In genomic region chr5:130141689-130142320, GRCh38 we compare ENCODE assay signal across 9 cellular contexts.
DNase-seq lines count a peak whose midpoint lies in the region; ATAC-seq and TF ChIP-seq lines count a peak whose summit lies in the region.
"Had no signal": no experiment of that assay in that cellular context is flagged by ENCODE, and none has a peak within 500 bp of the region (broad histone marks: within the 10 kb centered on the region; RNA-seq: fewer than 3 reads in every experiment).

No MANE protein-coding gene starts in this region.

- H3K4me2 ChIP-seq in GM23248 (ENCODE audit: unreplicated experiment) = no peak overlapping the region
- H3K4me2 ChIP-seq in Loucy (ENCODE audit: low read depth, low read length, poor library complexity, severe bottlenecking) = no peak overlapping the region

- no peaks in the 10 kb centered on the region for H3K9me3 ChIP-seq in GM23248 (ENCODE audit: low read depth)
- no peaks in the 10 kb centered on the region for H3K9me3 ChIP-seq in Loucy (ENCODE audit: insufficient read depth, low read depth, low read length)
- no peaks in the 10 kb centered on the region for H3K9me3 ChIP-seq in psoas muscle
- no peaks in the 10 kb centered on the region for H3K9me3 ChIP-seq in sigmoid colon

- POLR2A ChIA-PET in activated CD4-positive, alpha-beta T cell treated with anti-CD3 and anti-CD28 coated beads, Interleukin-2, amount 10 ng/mL, durations not matched to agents 7 days and 5 days (lab: Charles Lee) = no interaction called here

- H3K79me2 ChIP-seq in GM23248 (ENCODE audit: insufficient read depth) = no peaks in the 10 kb centered on the region
- H3K79me2 ChIP-seq in Loucy (ENCODE audit: insufficient read depth, low read length) = no peaks in the 10 kb centered on the region

- peak; percentile 45 for TF ChIP-seq CTCF in Loucy (conservative IDR thresholded peaks at IDR 0.05; ENCODE audit: low read length)
- peak; percentile 90 for TF ChIP-seq CTCF in epithelial cell of proximal tubule (conservative IDR thresholded peaks at IDR 0.05; ENCODE audit: low read depth, low read length)
- TF ChIP-seq CTCF in psoas muscle (IDR thresholded peaks at IDR 0.05) = peak; percentile 61
- TF ChIP-seq CTCF in sigmoid colon (IDR thresholded peaks at IDR 0.05) = peak in 2 of 4 experiments; percentile 18 to 50

- H3K9me2 ChIP-seq in GM23248 (ENCODE audit: insufficient read depth) (no peaks in the 10 kb centered on the region), Loucy (replicated peaks; ENCODE audit: low read depth, low read length) (no peaks in the 10 kb centered on the region)

- H3K27me3 Mint-ChIP-seq in activated CD4-positive, alpha-beta T cell treated with anti-CD3 and anti-CD28 coated beads, Interleukin-2, amount 10 ng/mL, durations not matched to agents 7 days and 5 days = no peaks in the 10 kb centered on the region
- H3K27me3 Mint-ChIP-seq: activated naive CD8-positive, alpha-beta T cell treated with anti-CD3 and anti-CD28 coated beads, Interleukin-2, amount 10 ng/mL, durations not matched to agents 7 days and 5 days had no signal

- peak in 2 of 4 donors; percentile 67 to 83 for ATAC-seq in psoas muscle
- ATAC-seq in HG03097 (IDR thresholded peaks at IDR 0.05; ENCODE audit: low FRiP score, unreplicated experiment) = no peak

- DNase-seq in activated CD4-positive, alpha-beta T cell treated with anti-CD3 and anti-CD28 coated beads, Interleukin-2, amount 10 ng/mL, durations not matched to agents 7 days and 5 days = peak; percentile 7
- DNase-seq in activated CD4-positive, alpha-beta T cell treated with anti-CD3 and anti-CD28 coated beads for 1 hour = no peak
- DNase-seq in GM23248 = peak; percentile 55
- DNase-seq in epithelial cell of proximal tubule (ENCODE audit: low read depth) = no peak
- no peak for DNase-seq in psoas muscle
- no peak for DNase-seq in sigmoid colon
- DNase-seq: activated naive CD8-positive, alpha-beta T cell treated with anti-CD3 and anti-CD28 coated beads, Interleukin-2, amount 10 ng/mL, durations not matched to agents 7 days and 5 days had no signal

- H4K20me1 ChIP-seq in GM23248 (ENCODE audit: insufficient read depth) = no peaks in the 10 kb centered on the region
- no peaks in the 10 kb centered on the region for H4K20me1 ChIP-seq in Loucy (ENCODE audit: insufficient read depth, low read length, poor library complexity, severe bottlenecking)

- no peak overlapping the region for H3K27ac Mint-ChIP-seq in activated CD4-positive, alpha-beta T cell treated with anti-CD3 and anti-CD28 coated beads, Interleukin-2, amount 10 ng/mL, durations not matched to agents 7 days and 5 days
- H3K27ac Mint-ChIP-seq: activated naive CD8-positive, alpha-beta T cell treated with anti-CD3 and anti-CD28 coated beads, Interleukin-2, amount 10 ng/mL, durations not matched to agents 7 days and 5 days had no signal

- in situ Hi-C loops in GM23248 (cut with MboI) = no loop called here

- H3K27ac ChIP-seq in GM23248 (no peak overlapping the region), psoas muscle (no peak overlapping the region), sigmoid colon (no peak overlapping the region)

- H3K36me3 Mint-ChIP-seq in activated CD4-positive, alpha-beta T cell treated with anti-CD3 and anti-CD28 coated beads, Interleukin-2, amount 10 ng/mL, durations not matched to agents 7 days and 5 days (ENCODE audit: low read depth) = no peaks in the 10 kb centered on the region
- H3K36me3 Mint-ChIP-seq: activated naive CD8-positive, alpha-beta T cell treated with anti-CD3 and anti-CD28 coated beads, Interleukin-2, amount 10 ng/mL, durations not matched to agents 7 days and 5 days had no signal

- H2AFZ ChIP-seq in GM23248 = no peak overlapping the region
- H2AFZ ChIP-seq in Loucy (ENCODE audit: low read length) = no peak overlapping the region

- H3K36me3 ChIP-seq in GM23248 (ENCODE audit: low read depth) (no peaks in the 10 kb centered on the region), Loucy (ENCODE audit: insufficient read depth, low read length) (no peaks in the 10 kb centered on the region), psoas muscle (ENCODE audit: insufficient read depth in 1 of 2, low read depth in 1 of 2) (no peaks in the 10 kb centered on the region), sigmoid colon (no peaks in the 10 kb centered on the region)

- H3K27me3 ChIP-seq in GM23248 (replicated peaks; ENCODE audit: insufficient read depth) (no peaks in the 10 kb centered on the region), Loucy (ENCODE audit: insufficient read depth, low read length, poor library complexity, severe bottlenecking) (no peaks in the 10 kb centered on the region), psoas muscle (ENCODE audit: insufficient read depth in 3 of 3, low read length in 2 of 3) (no peaks in the 10 kb centered on the region), sigmoid colon (no peaks in the 10 kb centered on the region)

- TF ChIP-seq POLR2A in sigmoid colon (IDR thresholded peaks at IDR 0.05) = no peak

- no peak overlapping the region for H3K4me3 Mint-ChIP-seq in activated CD4-positive, alpha-beta T cell treated with anti-CD3 and anti-CD28 coated beads, Interleukin-2, amount 10 ng/mL, durations not matched to agents 7 days and 5 days
- H3K4me3 Mint-ChIP-seq: activated naive CD8-positive, alpha-beta T cell treated with anti-CD3 and anti-CD28 coated beads, Interleukin-2, amount 10 ng/mL, durations not matched to agents 7 days and 5 days had no signal

- WGBS in GM23248 (ENCODE audit: low coverage in 1 of 2, low lambda C conversion rate in 2 of 2, missing lambda C conversion rate in 2 of 2), 2 experiments = 56 to 65% methylated on average over 2 of the region's 2 CpGs
- WGBS in psoas muscle, 3 donors = 46 to 67% (median 54%) methylated on average over 2 of the region's 2 CpGs
- 66 to 73% methylated on average over 2 of the region's 2 CpGs for WGBS in sigmoid colon, 2 donors

- intact Hi-C loops in psoas muscle (cut with DNase I) = loop anchor here (5.0 to 10.0 kb wide), 2 partner anchors 237 to 240 kb away; partner anchors contain the start of gene CHSY3 (in 2 of the 2)
- intact Hi-C loops in sigmoid colon (cut with DNase I) = loop anchor here (5.0 kb wide), 1 partner anchor 240 kb away; the partner anchor contains the start of gene CHSY3

- no peak for TF ChIP-seq EP300 in sigmoid colon (IDR thresholded peaks at IDR 0.05)

- H3K4me1 ChIP-seq in GM23248 (ENCODE audit: insufficient read depth) = no peaks in the 10 kb centered on the region
- no peaks in the 10 kb centered on the region for H3K4me1 ChIP-seq in Loucy (ENCODE audit: insufficient read depth, low read length, poor library complexity, severe bottlenecking)
- no peaks in the 10 kb centered on the region for H3K4me1 ChIP-seq in psoas muscle
- H3K4me1 ChIP-seq in sigmoid colon = peaks cover 0 to 19% (median 14%) of the 10 kb centered on the region in 4 donors

- H3K9me3 Mint-ChIP-seq in activated CD4-positive, alpha-beta T cell treated with anti-CD3 and anti-CD28 coated beads, Interleukin-2, amount 10 ng/mL, durations not matched to agents 7 days and 5 days = no peaks in the 10 kb centered on the region
- H3K9me3 Mint-ChIP-seq: activated naive CD8-positive, alpha-beta T cell treated with anti-CD3 and anti-CD28 coated beads, Interleukin-2, amount 10 ng/mL, durations not matched to agents 7 days and 5 days had no signal

- no peak overlapping the region for H3K4me3 ChIP-seq in GM23248
- H3K4me3 ChIP-seq in Loucy (ENCODE audit: low read length, poor library complexity, severe bottlenecking) = no peak overlapping the region
- H3K4me3 ChIP-seq in epithelial cell of proximal tubule (ENCODE audit: low read depth, low read length) = no peak overlapping the region
- no peak overlapping the region for H3K4me3 ChIP-seq in psoas muscle
- no peak overlapping the region for H3K4me3 ChIP-seq in sigmoid colon

- no peaks in the 10 kb centered on the region for H3F3A ChIP-seq in GM23248 (ENCODE audit: insufficient read depth)
- no peaks in the 10 kb centered on the region for H3F3A ChIP-seq in Loucy (ENCODE audit: low read depth)

- no peaks in the 10 kb centered on the region for H3K4me1 Mint-ChIP-seq in activated CD4-positive, alpha-beta T cell treated with anti-CD3 and anti-CD28 coated beads, Interleukin-2, amount 10 ng/mL, durations not matched to agents 7 days and 5 days
- H3K4me1 Mint-ChIP-seq: activated naive CD8-positive, alpha-beta T cell treated with anti-CD3 and anti-CD28 coated beads, Interleukin-2, amount 10 ng/mL, durations not matched to agents 7 days and 5 days had no signal

- CTCF ChIA-PET in activated CD4-positive, alpha-beta T cell treated with anti-CD3 and anti-CD28 coated beads, Interleukin-2, amount 10 ng/mL, durations not matched to agents 7 days and 5 days (lab: Charles Lee) = interaction anchor here (1.3 kb wide), 1 partner anchor 10 kb away, joined by 3 read pairs; no protein-coding TSS in a partner anchor

- H3K9ac ChIP-seq in GM23248 (no peak overlapping the region), Loucy (ENCODE audit: low read depth, low read length, poor library complexity, severe bottlenecking) (no peak overlapping the region)

Comparison
In these comparisons a context has a peak if more than half of its experiments do, and no peak if none do; other contexts are left out.
1. DNase-seq: peak in activated CD4-positive, alpha-beta T cell treated with anti-CD3 and anti-CD28 coated beads, Interleukin-2, amount 10 ng/mL, durations not matched to agents 7 days and 5 days (single experiment) and GM23248 (single experiment); none in activated CD4-positive, alpha-beta T cell treated with anti-CD3 and anti-CD28 coated beads for 1 hour (single experiment), epithelial cell of proximal tubule (single experiment), psoas muscle (0 of 2) and sigmoid colon (single experiment).